Comparison of ENCODE assay signal across 2 cellular contexts in the genomic region with DNA sequence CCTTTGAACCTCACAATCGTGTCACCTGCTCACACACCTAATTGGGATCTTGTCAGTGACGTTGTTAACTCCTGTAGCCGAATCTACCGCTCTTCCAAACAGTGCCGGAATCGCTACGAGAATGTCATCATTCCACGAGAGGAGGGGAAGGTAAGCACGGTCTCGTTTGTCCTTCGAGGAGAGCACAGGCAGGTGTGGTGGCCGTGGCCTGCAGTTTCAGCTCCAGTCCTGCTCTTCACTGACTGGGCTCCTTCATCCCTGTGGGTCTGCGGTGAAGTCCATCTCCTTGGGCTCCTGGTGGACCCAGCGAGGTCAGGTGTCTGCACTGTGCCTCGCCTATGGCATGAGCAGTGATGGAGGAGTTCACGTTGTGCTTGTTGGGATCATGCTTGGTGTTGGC.
TF ChIP-seq lines count a peak whose summit lies in the region.

No MANE protein-coding gene starts in this region.

TF ChIP-seq in IMR-90, 13 proteins besides CTCF, POLR2A, EP300 and RAD21:
- TF ChIP-seq, protein P1, sequence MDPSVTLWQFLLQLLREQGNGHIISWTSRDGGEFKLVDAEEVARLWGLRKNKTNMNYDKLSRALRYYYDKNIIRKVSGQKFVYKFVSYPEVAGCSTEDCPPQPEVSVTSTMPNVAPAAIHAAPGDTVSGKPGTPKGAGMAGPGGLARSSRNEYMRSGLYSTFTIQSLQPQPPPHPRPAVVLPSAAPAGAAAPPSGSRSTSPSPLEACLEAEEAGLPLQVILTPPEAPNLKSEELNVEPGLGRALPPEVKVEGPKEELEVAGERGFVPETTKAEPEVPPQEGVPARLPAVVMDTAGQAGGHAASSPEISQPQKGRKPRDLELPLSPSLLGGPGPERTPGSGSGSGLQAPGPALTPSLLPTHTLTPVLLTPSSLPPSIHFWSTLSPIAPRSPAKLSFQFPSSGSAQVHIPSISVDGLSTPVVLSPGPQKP (IDR thresholded peaks at IDR 0.05; ENCODE audit: borderline replicate concordance, low read depth, low read length) = no peak
- no peak for TF ChIP-seq CEBPB (IDR thresholded peaks at IDR 0.05; ENCODE audit: low read depth, low read length)
- no peak for TF ChIP-seq FOS (IDR thresholded peaks at IDR 0.05; ENCODE audit: low read depth, low read length)
- no peak for TF ChIP-seq MXI1 (IDR thresholded peaks at IDR 0.05; ENCODE audit: borderline replicate concordance, low read depth, low read length)
- no peak for TF ChIP-seq RCOR1 (IDR thresholded peaks at IDR 0.05; ENCODE audit: insufficient replicate concordance, low read length)
- TF ChIP-seq MAZ (IDR thresholded peaks at IDR 0.05; ENCODE audit: borderline replicate concordance, low read depth, low read length) = no peak
- no peak for TF ChIP-seq CHD1 (IDR thresholded peaks at IDR 0.05; ENCODE audit: low read depth, low read length)

TF ChIP-seq in H1, 55 proteins besides CTCF, POLR2A, EP300 and RAD21:
- no peak for TF ChIP-seq SP1 (IDR thresholded peaks at IDR 0.05; ENCODE audit: low read depth, low read length)
- no peak for TF ChIP-seq ASH2L (IDR thresholded peaks at IDR 0.05; ENCODE audit: low read length)
- TF ChIP-seq CBX5 (IDR thresholded peaks at IDR 0.05; ENCODE audit: low read depth, low read length) = no peak
- no peak for TF ChIP-seq BRCA1 (IDR thresholded peaks at IDR 0.05; ENCODE audit: low read depth, low read length)
- TF ChIP-seq TAF7 (optimal IDR thresholded peaks at IDR 0.05; ENCODE audit: borderline replicate concordance, low read depth, low read length) = no peak
- TF ChIP-seq CHD2 (IDR thresholded peaks at IDR 0.05; ENCODE audit: low read length) = no peak
- no peak for TF ChIP-seq SAP30 (IDR thresholded peaks at IDR 0.05; ENCODE audit: insufficient read depth, insufficient replicate concordance, low read length)
TF ChIP-seq in H1: peak in this region for 0.
